In the genomic region with DNA sequence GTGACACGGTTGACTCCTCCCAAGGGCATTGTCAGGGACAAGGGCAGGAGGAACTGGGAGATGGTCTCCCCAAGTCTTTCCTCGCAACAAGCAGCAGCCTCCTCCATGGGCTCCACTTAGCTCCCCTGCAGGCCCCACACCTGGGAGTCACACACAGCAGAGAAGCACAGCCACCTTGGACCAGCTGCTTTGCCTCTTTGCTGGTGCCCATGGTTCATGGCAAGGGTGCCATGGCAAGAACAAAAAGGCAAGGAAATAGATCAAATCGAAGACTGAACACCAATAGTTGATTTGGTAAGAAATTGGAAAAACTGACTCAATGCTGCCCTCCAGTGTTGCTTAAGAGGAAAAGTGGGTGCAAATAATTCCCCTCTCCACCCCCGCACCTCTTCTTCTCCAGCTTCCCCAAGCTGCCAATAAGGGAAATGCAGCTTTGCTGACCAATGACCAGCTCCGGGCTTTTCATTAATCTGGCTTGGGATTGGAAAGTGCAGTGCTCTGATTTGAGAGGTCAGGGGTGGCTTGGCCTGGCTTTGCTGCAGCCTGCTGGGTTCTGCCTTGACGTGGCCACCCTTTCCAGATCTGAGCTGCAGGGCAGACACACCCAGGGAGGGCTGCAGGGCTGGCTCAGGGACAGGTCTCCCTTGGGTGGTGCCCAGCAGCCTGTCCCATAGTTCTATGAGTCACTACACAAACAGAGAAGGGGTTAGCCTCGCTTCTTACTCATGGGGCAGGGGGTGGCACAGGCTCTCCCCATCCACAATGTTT, we compare ENCODE assay signal across 8 cellular contexts.
A peak's percentile ranks its signal among the peaks of the same experiment; 100 is the strongest.
DNase-seq lines count a peak whose midpoint lies in the region; ATAC-seq and TF ChIP-seq lines count a peak whose summit lies in the region.

No MANE protein-coding gene starts in this region.

- H3K4me1 ChIP-seq in right atrium auricular region = peaks cover 0 to 21% of the 10 kb centered on the region in 2 donors

- TF ChIP-seq CTCF in LNCaP clone FGC (IDR thresholded peaks at IDR 0.05; ENCODE audit: control insufficient read depth, extremely low read depth, insufficient read depth) (peak; percentile 80), right atrium auricular region (IDR thresholded peaks at IDR 0.05) (peak; percentile 62 to 94)

- H3K27ac ChIP-seq in right atrium auricular region = peak overlapping the region; percentile 52 to 74

- H3K27me3 ChIP-seq in right atrium auricular region = no peaks in the 10 kb centered on the region

- peak; percentile 76 for DNase-seq in COR-L47 (lab: John Stamatoyannopoulos, UW)
- peak; percentile 46 for DNase-seq in LNCaP clone FGC (ENCODE audit: low read depth)
- peak; percentile 63 for DNase-seq in SHP77 treated with DMSO at 0.1 percent for 48 hours (lab: John Stamatoyannopoulos, UW)
- DNase-seq in astrocyte of the hippocampus (ENCODE audit: low read depth, low spot score) = peak; percentile 89
- peak; percentile 84 for DNase-seq in right atrium auricular region (ENCODE audit: low spot score)
- peak; percentile 87 for DNase-seq in retina

- H3K4me3 ChIP-seq in LNCaP clone FGC (ENCODE audit: low read depth, low read length) (no peak overlapping the region), right atrium auricular region (no peak overlapping the region)

- no peaks in the 10 kb centered on the region for H3K36me3 ChIP-seq in right atrium auricular region

- peak; percentile 35 for ATAC-seq in GM19452 (IDR thresholded peaks at IDR 0.05; ENCODE audit: unreplicated experiment)
- no peak for ATAC-seq in GM21576 (IDR thresholded peaks at IDR 0.05; ENCODE audit: unreplicated experiment)

- H3K9me3 ChIP-seq in right atrium auricular region = peaks cover 0 to 12% of the 10 kb centered on the region in 2 donors
